ENCODE assay signal across 31 cellular contexts in the genomic region with DNA sequence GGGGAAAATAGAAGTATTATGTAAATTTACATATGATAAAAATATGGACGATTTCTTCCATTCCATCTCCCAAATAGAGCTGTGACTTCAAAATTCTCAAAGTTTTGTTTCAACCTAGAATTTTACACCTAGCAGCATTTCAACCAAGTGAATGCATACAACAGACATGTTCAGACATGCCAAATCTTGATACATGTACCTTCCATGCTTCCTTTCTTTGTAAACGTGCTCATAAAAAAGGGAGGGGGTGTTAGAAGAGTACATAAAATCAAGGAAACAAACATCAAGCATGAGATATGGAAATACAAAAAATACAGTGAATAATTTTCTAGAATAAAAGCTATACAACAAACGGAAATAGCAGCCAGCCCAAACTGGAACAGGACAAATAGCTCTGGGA.
"Had no signal": no experiment of that assay in that cellular context is flagged by ENCODE, and none has a peak within 500 bp of the region (broad histone marks: within the 10 kb centered on the region; RNA-seq: fewer than 3 reads in every experiment).

No MANE protein-coding gene starts in this region.

- H3K4me3 Mint-ChIP-seq: activated B cell treated with CpG ODN at 0.5 μM for 24 hours; activated CD4-positive, alpha-beta memory T cell treated with anti-CD3 and anti-CD28 coated beads for 36 hours; activated naive CD4-positive, alpha-beta T cell treated with anti-CD3 and anti-CD28 coated beads, Interleukin-2, amount 50 U/mL, for 24 hours; activated naive CD8-positive, alpha-beta T cell treated with anti-CD3 and anti-CD28 coated beads, Interleukin-2, amount 10 ng/mL, durations not matched to agents 7 days and 5 days; T-helper 1 cell treated with Interleukin-12 subunit alpha and Interleukin-12 subunit beta and Interleukin-4 antibody, amounts not matched to agents 30 μg/mL and 1 μg/mL, for 36 hours; T-helper 2 cell treated with Interferon-gamma antibody and Interleukin-4, amounts not matched to agents 5 μg/mL and 100 μg/mL, for 36 hours had no signal

- H3K4me1 ChIP-seq: ascending aorta, Peyer's patch, SJSA1 had no signal

- H3K36me3 ChIP-seq: Peyer's patch, SJSA1 had no signal

- H3K4me2 ChIP-seq: SK-N-SH had no signal

- H3K36me3 Mint-ChIP-seq: activated CD4-positive, alpha-beta memory T cell treated with anti-CD3 and anti-CD28 coated beads for 36 hours; activated naive CD4-positive, alpha-beta T cell treated with anti-CD3 and anti-CD28 coated beads, Interleukin-2, amount 50 U/mL, for 24 hours; activated naive CD8-positive, alpha-beta T cell treated with anti-CD3 and anti-CD28 coated beads, Interleukin-2, amount 10 ng/mL, durations not matched to agents 7 days and 5 days had no signal

- H3K27me3 ChIP-seq: ascending aorta, Peyer's patch, SJSA1 had no signal

- H3K4me3 ChIP-seq: ascending aorta, Peyer's patch, SJSA1 had no signal

- H3K9ac ChIP-seq: SK-N-SH had no signal

- H3K9me3 ChIP-seq: ascending aorta, Peyer's patch, SJSA1, SK-N-SH had no signal

- H3K27ac ChIP-seq: ascending aorta, Peyer's patch, SJSA1 had no signal

- H3K27ac Mint-ChIP-seq: activated B cell treated with CpG ODN at 0.5 μM for 24 hours; activated CD4-positive, alpha-beta memory T cell treated with anti-CD3 and anti-CD28 coated beads for 36 hours; activated naive CD4-positive, alpha-beta T cell treated with anti-CD3 and anti-CD28 coated beads, Interleukin-2, amount 50 U/mL, for 24 hours; activated naive CD8-positive, alpha-beta T cell treated with anti-CD3 and anti-CD28 coated beads, Interleukin-2, amount 10 ng/mL, durations not matched to agents 7 days and 5 days; T-helper 1 cell treated with Interleukin-12 subunit alpha and Interleukin-12 subunit beta and Interleukin-4 antibody, amounts not matched to agents 30 μg/mL and 1 μg/mL, for 36 hours; T-helper 2 cell treated with Interferon-gamma antibody and Interleukin-4, amounts not matched to agents 5 μg/mL and 100 μg/mL, for 36 hours had no signal

- ATAC-seq: PC-3 had no signal

- H3K4me1 Mint-ChIP-seq: activated B cell treated with CpG ODN at 0.5 μM for 24 hours; activated naive CD4-positive, alpha-beta T cell treated with anti-CD3 and anti-CD28 coated beads, Interleukin-2, amount 50 U/mL, for 24 hours; activated naive CD8-positive, alpha-beta T cell treated with anti-CD3 and anti-CD28 coated beads, Interleukin-2, amount 10 ng/mL, durations not matched to agents 7 days and 5 days had no signal

- DNase-seq: activated B cell treated with CpG ODN at 0.5 μM for 24 hours; activated CD4-positive, alpha-beta memory T cell treated with anti-CD3 and anti-CD28 coated beads for 36 hours; activated CD4-positive, alpha-beta T cell treated with anti-CD3 and anti-CD28 coated beads for 4 hours; activated CD4-positive, alpha-beta T cell treated with anti-CD3 and anti-CD28 coated beads, Interleukin-2, amount 50 U/mL, for 1 hour; activated CD4-positive, CD25-positive, alpha-beta regulatory T cell treated with anti-CD3 and anti-CD28 coated beads, Interleukin-2, amount 50 U/mL, for 72 hours; activated CD8-positive, alpha-beta memory T cell treated with anti-CD3 and anti-CD28 coated beads, Interleukin-2, amount 50 U/mL, for 4 hours; activated effector memory CD4-positive, alpha-beta T cell treated with Interleukin-2 at 50 U/mL for 16 hours; activated naive CD8-positive, alpha-beta T cell treated with anti-CD3 and anti-CD28 coated beads, Interleukin-2, amount 10 ng/mL, durations not matched to agents 7 days and 5 days; activated T-cell treated with anti-CD3 and anti-CD28 coated beads for 4 hours; activated T-cell treated with anti-CD3 and anti-CD28 coated beads, Interleukin-2, amount 50 U/mL, for 48 hours; amygdala; caudate nucleus; cerebellar nuclear complex; NCI-H1105; NCI-H1417 treated with DMSO at 0.1 percent for 48 hours; NCI-H187 treated with DMSO at 0.1 percent for 48 hours; NCI-H2081; NCI-H345; NCI-H524 treated with DMSO at 0.1 percent for 48 hours; NCI-H748 treated with DMSO at 0.1 percent for 48 hours; NK-92 treated with Interleukin-12 subunit alpha and Interleukin-12 subunit beta, amount 100 ng/mL, for 24 hours; PC-3; Peyer's patch; RPMI8226; SHP77 treated with DMSO at 0.1 percent for 48 hours; SK-N-SH had no signal

- H3K9me3 Mint-ChIP-seq: activated CD4-positive, alpha-beta memory T cell treated with anti-CD3 and anti-CD28 coated beads for 36 hours; activated naive CD8-positive, alpha-beta T cell treated with anti-CD3 and anti-CD28 coated beads, Interleukin-2, amount 10 ng/mL, durations not matched to agents 7 days and 5 days; T-helper 1 cell treated with Interleukin-12 subunit alpha and Interleukin-12 subunit beta and Interleukin-4 antibody, amounts not matched to agents 30 μg/mL and 1 μg/mL, for 36 hours; T-helper 2 cell treated with Interferon-gamma antibody and Interleukin-4, amounts not matched to agents 5 μg/mL and 100 μg/mL, for 36 hours had no signal

- H3K27me3 Mint-ChIP-seq: activated B cell treated with CpG ODN at 0.5 μM for 24 hours; activated CD4-positive, alpha-beta memory T cell treated with anti-CD3 and anti-CD28 coated beads for 36 hours; activated naive CD4-positive, alpha-beta T cell treated with anti-CD3 and anti-CD28 coated beads, Interleukin-2, amount 50 U/mL, for 24 hours; activated naive CD8-positive, alpha-beta T cell treated with anti-CD3 and anti-CD28 coated beads, Interleukin-2, amount 10 ng/mL, durations not matched to agents 7 days and 5 days had no signal
